9 cellular contexts compared by ENCODE assay signal in the genomic region with DNA sequence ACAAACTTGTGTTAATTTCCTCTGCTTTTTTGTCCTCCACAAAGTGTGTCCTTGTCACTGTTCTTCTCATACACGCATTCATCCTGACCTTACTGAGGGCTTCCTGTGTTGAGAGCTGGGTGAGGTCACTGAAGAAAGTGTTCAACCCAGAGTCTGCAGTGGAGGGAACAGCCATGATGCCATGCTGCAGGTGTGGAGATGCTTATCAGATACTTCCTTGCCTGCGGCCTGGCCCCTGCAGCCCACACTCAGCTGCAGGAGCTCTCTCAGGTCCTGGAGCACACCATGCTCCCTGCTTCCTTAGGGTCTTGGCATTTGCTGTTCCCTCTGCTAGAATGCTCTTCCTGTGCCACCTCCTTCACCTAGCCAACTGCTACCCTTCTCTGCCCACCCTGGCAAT.
DNase-seq lines count a peak whose midpoint lies in the region; ATAC-seq lines count a peak whose summit lies in the region.
"Had no signal": no experiment of that assay in that cellular context is flagged by ENCODE, and none has a peak within 500 bp of the region (broad histone marks: within the 10 kb centered on the region; RNA-seq: fewer than 3 reads in every experiment).

No MANE protein-coding gene starts in this region.

- peak; percentile 78 for ATAC-seq in activated CD4-positive, CD25-positive, alpha-beta regulatory T cell treated with anti-CD3 and anti-CD28 coated beads, Interleukin-2, amount 50 U/mL, for 24 hours

- peaks cover 28% of the 10 kb centered on the region for H3K4me1 Mint-ChIP-seq in stimulated activated naive CD8-positive, alpha-beta T cell treated with anti-CD3 and anti-CD28 coated beads, Interleukin-15, Interleukin-2, amounts not matched to agents 100 ng/mL and 50 ng/mL, for 24 hours (ENCODE audit: low read depth)

- no peaks in the 10 kb centered on the region for H3K9me3 Mint-ChIP-seq in stimulated activated naive CD8-positive, alpha-beta T cell treated with anti-CD3 and anti-CD28 coated beads, Interleukin-15, Interleukin-2, amounts not matched to agents 100 ng/mL and 50 ng/mL, for 24 hours
- H3K9me3 Mint-ChIP-seq: dendritic cell treated with granulocyte-macrophage colony-stimulating factor and Interleukin-4, amounts not matched to agents 40 ng/mL and 50 ng/mL, for 4 days had no signal

- no peaks in the 10 kb centered on the region for H3K36me3 Mint-ChIP-seq in stimulated activated naive CD8-positive, alpha-beta T cell treated with anti-CD3 and anti-CD28 coated beads, Interleukin-15, Interleukin-2, amounts not matched to agents 100 ng/mL and 50 ng/mL, for 24 hours (ENCODE audit: low read depth)

- H3K27me3 ChIP-seq in effector memory CD4-positive, alpha-beta T cell (replicated peaks; ENCODE audit: control insufficient read depth, insufficient read depth, low read length, poor library complexity, severe bottlenecking) = no peaks in the 10 kb centered on the region

- H3K4me1 ChIP-seq in effector memory CD4-positive, alpha-beta T cell (ENCODE audit: control insufficient read depth, insufficient read depth, low read length, poor library complexity, severe bottlenecking) = peaks cover 38% of the 10 kb centered on the region

- H3K4me3 Mint-ChIP-seq in stimulated activated naive CD8-positive, alpha-beta T cell treated with anti-CD3 and anti-CD28 coated beads, Interleukin-15, Interleukin-2, amounts not matched to agents 100 ng/mL and 50 ng/mL, for 24 hours = peak overlapping the region; percentile 64
- H3K4me3 Mint-ChIP-seq: dendritic cell treated with granulocyte-macrophage colony-stimulating factor and Interleukin-4, amounts not matched to agents 40 ng/mL and 50 ng/mL, for 4 days had no signal

- no peak overlapping the region for H3K4me3 ChIP-seq in effector memory CD4-positive, alpha-beta T cell (ENCODE audit: insufficient read depth, low read depth, low read length, poor library complexity, severe bottlenecking)

- no peaks in the 10 kb centered on the region for H3K9me3 ChIP-seq in effector memory CD4-positive, alpha-beta T cell (ENCODE audit: control insufficient read depth, low read length)

- peak overlapping the region; percentile 65 for H3K27ac ChIP-seq in effector memory CD4-positive, alpha-beta T cell (ENCODE audit: insufficient read depth, low read length, poor library complexity, severe bottlenecking)

- peak overlapping the region; percentile 95 for H3K27ac Mint-ChIP-seq in stimulated activated naive CD8-positive, alpha-beta T cell treated with anti-CD3 and anti-CD28 coated beads, Interleukin-15, Interleukin-2, amounts not matched to agents 100 ng/mL and 50 ng/mL, for 24 hours
- H3K27ac Mint-ChIP-seq: dendritic cell treated with granulocyte-macrophage colony-stimulating factor and Interleukin-4, amounts not matched to agents 40 ng/mL and 50 ng/mL, for 4 days had no signal

- H3K27me3 Mint-ChIP-seq in stimulated activated naive CD8-positive, alpha-beta T cell treated with anti-CD3 and anti-CD28 coated beads, Interleukin-15, Interleukin-2, amounts not matched to agents 100 ng/mL and 50 ng/mL, for 24 hours = no peaks in the 10 kb centered on the region

- H3K36me3 ChIP-seq in effector memory CD4-positive, alpha-beta T cell (ENCODE audit: control insufficient read depth, insufficient read depth, low read length) = no peaks in the 10 kb centered on the region

- DNase-seq in activated CD4-positive, CD25-positive, alpha-beta regulatory T cell treated with anti-CD3 and anti-CD28 coated beads, Interleukin-2, amount 50 U/mL, for 72 hours = no peak
- DNase-seq in T-helper 1 cell (peak; percentile 35 to 87 (median 51)), NCI-H2107 (lab: John Stamatoyannopoulos, UW) (no peak), 8988T (no peak)
- DNase-seq in effector memory CD4-positive, alpha-beta T cell = peak; percentile 43 to 55 (median 50)
- DNase-seq in activated CD4-positive, CD25-positive, alpha-beta regulatory T cell (lab: John Stamatoyannopoulos, UW) = no peak

Comparison
In these comparisons a context has a peak if more than half of its experiments do, and no peak if none do; other contexts are left out.
1. DNase-seq: peak in T-helper 1 cell (5 of 5) and effector memory CD4-positive, alpha-beta T cell (3 of 3); none in activated CD4-positive, CD25-positive, alpha-beta regulatory T cell treated with anti-CD3 and anti-CD28 coated beads, Interleukin-2, amount 50 U/mL, for 72 hours (single experiment), NCI-H2107 (single experiment), 8988T (single experiment) and activated CD4-positive, CD25-positive, alpha-beta regulatory T cell (0 of 4).